Comparison of ENCODE assay signal across 2 cellular contexts in the genomic region with DNA sequence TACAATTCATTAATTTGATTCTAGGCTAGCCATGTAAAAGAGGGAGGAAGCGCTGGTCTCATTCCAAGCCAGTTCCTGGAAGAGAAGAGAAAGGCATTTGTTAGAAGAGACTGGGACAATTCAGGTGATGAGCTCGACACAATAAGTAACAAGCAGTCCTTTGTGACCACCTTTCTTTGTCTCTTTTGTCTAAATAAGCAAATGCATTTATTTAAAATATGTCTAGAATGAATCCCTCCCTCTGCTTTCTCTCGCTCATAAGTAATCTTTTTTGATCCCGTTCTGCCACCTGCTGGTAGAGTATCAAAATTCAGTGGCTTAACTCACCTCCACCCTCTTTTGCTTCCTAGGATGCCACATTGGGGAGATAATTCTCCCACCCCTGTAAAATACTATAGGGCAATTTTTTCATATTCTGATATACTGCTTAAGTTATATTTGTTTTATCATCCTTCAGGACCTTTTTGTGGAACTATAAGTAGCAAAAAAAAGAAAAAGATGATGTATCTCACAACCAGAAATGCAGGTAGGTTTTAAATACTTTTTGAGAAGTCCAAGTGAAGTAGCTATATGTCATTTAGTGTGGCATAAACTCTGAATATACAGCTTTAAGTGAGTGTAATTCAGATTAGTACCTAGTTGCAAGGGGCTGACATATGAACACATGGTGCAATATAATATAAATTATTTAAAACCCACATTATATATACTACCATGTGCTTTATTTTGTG.
TF ChIP-seq lines count a peak whose summit lies in the region.

No MANE protein-coding gene starts in this region.

TF ChIP-seq in HCT116, 20 proteins besides CTCF, POLR2A, EP300 and RAD21:
- TF ChIP-seq YY1 (IDR thresholded peaks at IDR 0.05; ENCODE audit: extremely low read depth, insufficient replicate concordance, low read depth, low read length) (no peak), EZH2phosphoT487 (IDR thresholded peaks at IDR 0.05; ENCODE audit: borderline replicate concordance) (no peak), ZFX (IDR thresholded peaks at IDR 0.05) (no peak)
TF ChIP-seq in HCT116: peak in this region for 0.

TF ChIP-seq in H1, 55 proteins besides CTCF, POLR2A, EP300 and RAD21:
- TF ChIP-seq, protein P1, sequence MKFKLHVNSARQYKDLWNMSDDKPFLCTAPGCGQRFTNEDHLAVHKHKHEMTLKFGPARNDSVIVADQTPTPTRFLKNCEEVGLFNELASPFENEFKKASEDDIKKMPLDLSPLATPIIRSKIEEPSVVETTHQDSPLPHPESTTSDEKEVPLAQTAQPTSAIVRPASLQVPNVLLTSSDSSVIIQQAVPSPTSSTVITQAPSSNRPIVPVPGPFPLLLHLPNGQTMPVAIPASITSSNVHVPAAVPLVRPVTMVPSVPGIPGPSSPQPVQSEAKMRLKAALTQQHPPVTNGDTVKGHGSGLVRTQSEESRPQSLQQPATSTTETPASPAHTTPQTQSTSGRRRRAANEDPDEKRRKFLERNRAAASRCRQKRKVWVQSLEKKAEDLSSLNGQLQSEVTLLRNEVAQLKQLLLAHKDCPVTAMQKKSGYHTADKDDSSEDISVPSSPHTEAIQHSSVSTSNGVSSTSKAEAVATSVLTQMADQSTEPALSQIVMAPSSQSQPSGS (IDR thresholded peaks at IDR 0.05; ENCODE audit: low read length): no peak
- TF ChIP-seq SP1 (IDR thresholded peaks at IDR 0.05; ENCODE audit: low read depth, low read length) (no peak), SP2 (IDR thresholded peaks at IDR 0.05; ENCODE audit: low read length) (no peak), TCF12 (IDR thresholded peaks at IDR 0.05; ENCODE audit: low read depth, low read length) (no peak), EGR1 (IDR thresholded peaks at IDR 0.05; ENCODE audit: borderline replicate concordance, low read depth, low read length) (no peak), SRF (IDR thresholded peaks at IDR 0.05; ENCODE audit: low read depth, low read length) (no peak), EZH2 (IDR thresholded peaks at IDR 0.05; ENCODE audit: low read depth, low read length, severe bottlenecking) (no peak), TAF1 (IDR thresholded peaks at IDR 0.05; ENCODE audit: low read depth, low read length) (no peak), BCL11A (IDR thresholded peaks at IDR 0.05; ENCODE audit: low read depth in 2 of 2, low read length in 2 of 2) (no peak), CEBPB (IDR thresholded peaks at IDR 0.05; ENCODE audit: low read depth, low read length) (no peak), GTF2F1 (IDR thresholded peaks at IDR 0.05; ENCODE audit: borderline replicate concordance, low read depth, low read length) (no peak), JUN (IDR thresholded peaks at IDR 0.05; ENCODE audit: low read depth, low read length) (no peak), PHF8 (conservative IDR thresholded peaks at IDR 0.05; ENCODE audit: low read depth, low read length) (no peak), NRF1 (IDR thresholded peaks at IDR 0.05; ENCODE audit: low read depth, low read length) (no peak), RBBP5 (IDR thresholded peaks at IDR 0.05; ENCODE audit: borderline replicate concordance, low read depth, low read length) (no peak), POU5F1 (IDR thresholded peaks at IDR 0.05; ENCODE audit: low read depth, low read length) (no peak), TAF7 (optimal IDR thresholded peaks at IDR 0.05; ENCODE audit: borderline replicate concordance, low read depth, low read length) (no peak), GABPA (IDR thresholded peaks at IDR 0.05; ENCODE audit: borderline replicate concordance, insufficient read depth, low read length) (no peak)
- TF ChIP-seq, protein P2, sequence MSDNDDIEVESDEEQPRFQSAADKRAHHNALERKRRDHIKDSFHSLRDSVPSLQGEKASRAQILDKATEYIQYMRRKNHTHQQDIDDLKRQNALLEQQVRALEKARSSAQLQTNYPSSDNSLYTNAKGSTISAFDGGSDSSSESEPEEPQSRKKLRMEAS (IDR thresholded peaks at IDR 0.05): no peak
TF ChIP-seq in H1: peak in this region for 0.
